ENCODE assay signal across 19 cellular contexts in the genomic region with DNA sequence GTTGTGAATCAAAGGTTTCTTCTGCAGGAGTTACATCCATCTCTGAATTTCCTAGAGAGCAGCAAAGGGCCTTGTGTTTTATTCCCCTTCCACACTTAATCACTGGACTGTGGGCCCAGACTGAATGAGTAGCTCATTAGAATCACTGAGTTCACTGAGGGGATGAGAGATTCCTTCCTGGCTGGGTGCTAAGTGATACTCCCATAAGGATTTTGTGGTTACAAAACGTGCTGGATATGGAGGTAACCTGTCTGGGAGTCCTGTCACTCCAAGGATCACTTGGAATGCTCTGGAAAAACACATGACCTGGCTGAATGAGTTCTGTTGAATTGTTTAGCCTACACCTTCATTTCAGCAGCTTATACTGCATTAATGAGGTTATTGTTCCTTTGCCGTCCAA.
"Had no signal": no experiment of that assay in that cellular context is flagged by ENCODE, and none has a peak within 500 bp of the region (broad histone marks: within the 10 kb centered on the region; RNA-seq: fewer than 3 reads in every experiment).

No MANE protein-coding gene starts in this region.

- H3K4me3 ChIP-seq: esophagus squamous epithelium, left ventricle myocardium inferior, mucosa of descending colon, pancreas, tibial nerve had no signal

- H3K9me3 Mint-ChIP-seq: activated CD4-positive, alpha-beta T cell treated with anti-CD3 and anti-CD28 coated beads, Interleukin-2, amount 10 ng/mL, durations not matched to agents 24 days and 14 days; activated CD8-positive, alpha-beta T cell treated with anti-CD3 and anti-CD28 coated beads for 36 hours; activated naive CD4-positive, alpha-beta T cell treated with anti-CD3 and anti-CD28 coated beads, Interleukin-2, amount 50 U/mL, for 24 hours; activated T-cell treated with anti-CD3 and anti-CD28 coated beads, Interleukin-2, amount 50 U/mL, for 24 hours; activated T-helper 2 cell treated with anti-CD3 and anti-CD28 coated beads, Interferon-gamma antibody, Interleukin-2, Interleukin-4, amounts not matched to agents 10 μg/mL and 5 μg/mL and 100 μg/mL, durations not matched to agents 14 hours and 24 hours and 36 hours had no signal

- FAIRE-seq: pancreas, urothelium cell line had no signal

- H3K9me3 ChIP-seq: esophagus squamous epithelium, left ventricle myocardium inferior, mucosa of descending colon, neutrophil, pancreas, tibial nerve had no signal

- H3K27ac ChIP-seq: esophagus squamous epithelium, neutrophil, pancreas, tibial nerve had no signal

- H3K27me3 Mint-ChIP-seq: activated CD4-positive, alpha-beta T cell treated with anti-CD3 and anti-CD28 coated beads, Interleukin-2, amount 10 ng/mL, durations not matched to agents 24 days and 14 days; dendritic cell treated with granulocyte-macrophage colony-stimulating factor and Interleukin-4, amounts not matched to agents 40 ng/mL and 50 ng/mL, for 4 days had no signal

- DNase-seq: activated CD4-positive, alpha-beta T cell treated with anti-CD3 and anti-CD28 coated beads, Interleukin-2, amount 10 ng/mL, durations not matched to agents 24 days and 14 days; activated CD8-positive, alpha-beta T cell treated with anti-CD3 and anti-CD28 coated beads for 36 hours; activated T-cell treated with anti-CD3 and anti-CD28 coated beads, Interleukin-2, amount 50 U/mL, for 24 hours; effector memory CD4-positive, alpha-beta T cell; esophagus squamous epithelium; hypothalamus; islet precursor cell; left ventricle myocardium inferior; mucosa of descending colon; naive thymus-derived CD4-positive, alpha-beta T cell; pancreas; stimulated activated naive CD4-positive, alpha-beta T cell; T-cell had no signal

- H3K36me3 Mint-ChIP-seq: activated naive CD4-positive, alpha-beta T cell treated with anti-CD3 and anti-CD28 coated beads, Interleukin-2, amount 50 U/mL, for 24 hours; naive thymus-derived CD4-positive, alpha-beta T cell; T-cell had no signal

- H3K4me1 ChIP-seq: esophagus squamous epithelium, pancreas, tibial nerve had no signal

- H3K36me3 ChIP-seq: esophagus squamous epithelium, neutrophil, pancreas had no signal

- H3K27me3 ChIP-seq: esophagus squamous epithelium, neutrophil, pancreas, tibial nerve had no signal

- H3K4me3 Mint-ChIP-seq: activated CD4-positive, alpha-beta T cell treated with anti-CD3 and anti-CD28 coated beads, Interleukin-2, amount 10 ng/mL, durations not matched to agents 24 days and 14 days; activated CD8-positive, alpha-beta T cell treated with anti-CD3 and anti-CD28 coated beads for 36 hours; activated naive CD4-positive, alpha-beta T cell treated with anti-CD3 and anti-CD28 coated beads, Interleukin-2, amount 50 U/mL, for 24 hours; activated T-cell treated with anti-CD3 and anti-CD28 coated beads, Interleukin-2, amount 50 U/mL, for 24 hours; dendritic cell treated with granulocyte-macrophage colony-stimulating factor and Interleukin-4, amounts not matched to agents 40 ng/mL and 50 ng/mL, for 4 days; naive thymus-derived CD4-positive, alpha-beta T cell; T-cell had no signal

- H3K27ac Mint-ChIP-seq: activated CD4-positive, alpha-beta T cell treated with anti-CD3 and anti-CD28 coated beads, Interleukin-2, amount 10 ng/mL, durations not matched to agents 24 days and 14 days; activated CD8-positive, alpha-beta T cell treated with anti-CD3 and anti-CD28 coated beads for 36 hours; activated naive CD4-positive, alpha-beta T cell treated with anti-CD3 and anti-CD28 coated beads, Interleukin-2, amount 50 U/mL, for 24 hours; activated T-cell treated with anti-CD3 and anti-CD28 coated beads, Interleukin-2, amount 50 U/mL, for 24 hours; activated T-helper 2 cell treated with anti-CD3 and anti-CD28 coated beads, Interferon-gamma antibody, Interleukin-2, Interleukin-4, amounts not matched to agents 10 μg/mL and 5 μg/mL and 100 μg/mL, durations not matched to agents 14 hours and 24 hours and 36 hours; dendritic cell treated with granulocyte-macrophage colony-stimulating factor and Interleukin-4, amounts not matched to agents 40 ng/mL and 50 ng/mL, for 4 days; naive thymus-derived CD4-positive, alpha-beta T cell; T-cell had no signal

- H3K4me1 Mint-ChIP-seq: activated CD4-positive, alpha-beta T cell treated with anti-CD3 and anti-CD28 coated beads, Interleukin-2, amount 10 ng/mL, durations not matched to agents 24 days and 14 days; activated naive CD4-positive, alpha-beta T cell treated with anti-CD3 and anti-CD28 coated beads, Interleukin-2, amount 50 U/mL, for 24 hours; naive thymus-derived CD4-positive, alpha-beta T cell; T-cell had no signal
